In the genomic region with DNA sequence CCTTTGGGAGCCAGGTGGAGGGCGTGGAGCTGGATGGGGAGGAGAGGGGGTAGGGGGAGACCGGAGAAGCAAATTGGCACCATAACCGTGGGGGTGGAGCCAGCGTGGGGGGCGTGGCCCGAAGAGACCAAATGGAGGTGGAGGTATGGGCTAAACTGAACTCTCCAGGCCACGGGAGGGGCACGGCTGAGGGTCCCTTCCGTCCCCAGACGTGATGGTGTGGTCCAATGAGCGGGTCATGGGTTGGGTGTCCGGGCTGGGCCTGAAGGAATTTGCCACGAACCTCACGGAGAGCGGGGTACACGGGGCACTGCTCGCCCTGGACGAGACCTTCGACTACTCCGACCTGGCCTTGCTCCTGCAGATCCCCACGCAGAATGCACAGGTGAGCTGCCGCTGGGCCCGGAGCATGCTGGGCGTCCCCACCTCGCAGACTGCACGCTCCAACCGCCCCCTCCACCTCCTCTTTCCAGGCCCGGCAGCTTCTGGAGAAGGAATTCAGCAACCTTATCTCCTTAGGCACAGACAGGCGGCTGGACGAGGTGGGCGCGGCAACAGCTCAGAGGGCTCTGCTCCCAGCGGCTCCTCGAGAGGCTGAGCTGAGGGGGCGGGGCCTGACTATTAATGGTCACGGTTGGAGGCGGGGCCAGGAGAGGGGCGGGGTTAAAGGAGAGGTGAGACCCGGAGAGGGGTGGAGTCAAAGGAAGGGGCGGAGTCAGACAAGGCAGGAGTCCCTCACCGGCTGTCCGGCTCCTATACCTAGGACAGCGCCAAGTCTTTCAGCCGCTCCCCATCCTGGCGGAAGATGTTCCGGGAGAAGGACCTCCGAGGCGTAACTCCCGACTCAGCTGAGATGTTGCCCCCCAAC, we compare ENCODE assay signal across 8 cellular contexts. TPM values are rescaled to one million over a fixed set of nuclear protein-coding genes. Genes with fewer than 3 reads are reported as not detected.
DNase-seq lines count a peak whose midpoint lies in the region; ATAC-seq and TF ChIP-seq lines count a peak whose summit lies in the region.

No MANE protein-coding gene starts in this region.

- H3K4me3 Mint-ChIP-seq in CD14-positive monocyte (peak overlapping the region; percentile 79 to 93), endodermal cell (peak overlapping the region; percentile 75), memory B cell (peak overlapping the region; percentile 71)

- H3K9me3 Mint-ChIP-seq in CD14-positive monocyte (peaks cover 7 to 37% (median 25%) of the 10 kb centered on the region in 7 donors), endodermal cell (peaks cover 4% of the 10 kb centered on the region), memory B cell (peaks cover 4% of the 10 kb centered on the region)

- H3K27me3 ChIP-seq in HUES48 (ENCODE audit: control insufficient read depth, insufficient read depth, low read length) = peaks cover 13% of the 10 kb centered on the region
- H3K27me3 ChIP-seq in OCI-LY1 (ENCODE audit: insufficient read depth, low read length) = no peaks in the 10 kb centered on the region
- H3K27me3 ChIP-seq in endodermal cell (ENCODE audit: control insufficient read depth, insufficient read depth, low read length, poor library complexity, severe bottlenecking) = peaks cover 11% of the 10 kb centered on the region

- H2AFZ ChIP-seq in OCI-LY1 (ENCODE audit: low read length) = no peak overlapping the region

- no peaks in the 10 kb centered on the region for H3K9me3 ChIP-seq in HUES48 (ENCODE audit: control insufficient read depth, insufficient read depth, low read length)
- no peaks in the 10 kb centered on the region for H3K9me3 ChIP-seq in OCI-LY1 (ENCODE audit: low read length)
- no peaks in the 10 kb centered on the region for H3K9me3 ChIP-seq in endodermal cell (ENCODE audit: control insufficient read depth, low read length)

- H3K9ac ChIP-seq in HUES48 (ENCODE audit: low read depth, low read length) = peak overlapping the region; percentile 33; the same call in 1 of the 2 replicates
- H3K9ac ChIP-seq in OCI-LY1 (ENCODE audit: low read length) = peak overlapping the region; percentile 90; the same call in 1 of the 2 replicates
- peak overlapping the region; percentile 59 for H3K9ac ChIP-seq in endodermal cell (ENCODE audit: extremely low read depth, low read length, poor library complexity, severe bottlenecking)

- H3K79me2 ChIP-seq in OCI-LY1 (ENCODE audit: insufficient read depth, low read length) = no peaks in the 10 kb centered on the region

- peak; percentile 47 for ATAC-seq in memory B cell (ENCODE audit: low read depth)
- no peak for ATAC-seq in GM19463 (IDR thresholded peaks at IDR 0.05; ENCODE audit: unreplicated experiment)

- H4K20me1 ChIP-seq in OCI-LY1 (ENCODE audit: insufficient read depth, low read length) = no peaks in the 10 kb centered on the region

- H3K4me1 Mint-ChIP-seq in CD14-positive monocyte = peaks cover 45% of the 10 kb centered on the region
- H3K4me1 Mint-ChIP-seq in endodermal cell = peaks cover 12% of the 10 kb centered on the region
- H3K4me1 Mint-ChIP-seq in memory B cell = peaks cover 14% of the 10 kb centered on the region

- 1 to 2% methylated on average over 23 to 49 of the region's 49 CpGs for WGBS in endodermal cell (ENCODE audit: insufficient coverage in 1 of 2, insufficient read length in 1 of 2), 2 experiments

- peak overlapping the region in 1 of 7 donors; percentile 63 for H3K27ac Mint-ChIP-seq in CD14-positive monocyte
- H3K27ac Mint-ChIP-seq in endodermal cell = peak overlapping the region; percentile 89
- peak overlapping the region; percentile 7 for H3K27ac Mint-ChIP-seq in memory B cell

- no peaks in the 10 kb centered on the region for H3K9me2 ChIP-seq in OCI-LY1 (ENCODE audit: low read depth, low read length)

- peak overlapping the region; percentile 87 for H3K27ac ChIP-seq in HUES48 (ENCODE audit: low read depth, low read length)
- no peak overlapping the region for H3K27ac ChIP-seq in OCI-LY1 (ENCODE audit: low read depth, low read length, poor library complexity, severe bottlenecking)
- peak overlapping the region; percentile 89 for H3K27ac ChIP-seq in endodermal cell (ENCODE audit: low read depth, low read length)

- H3K4me1 ChIP-seq in HUES48 (ENCODE audit: control insufficient read depth, insufficient read depth, low read length) (peaks cover 14% of the 10 kb centered on the region), OCI-LY1 (ENCODE audit: insufficient read depth, low read length, severe bottlenecking) (peaks cover 36% of the 10 kb centered on the region), endodermal cell (ENCODE audit: control insufficient read depth, insufficient read depth, low read length) (peaks cover 6% of the 10 kb centered on the region)

- peak overlapping the region; percentile 100 for H3K4me2 ChIP-seq in OCI-LY1 (ENCODE audit: low read length)

- H3K36me3 Mint-ChIP-seq in CD14-positive monocyte (peaks cover 3 to 4% of the 10 kb centered on the region in 2 donors), endodermal cell (ENCODE audit: low read depth) (no peaks in the 10 kb centered on the region), memory B cell (peaks cover 3% of the 10 kb centered on the region)

- peaks cover 67 to 77% (median 70%) of the 10 kb centered on the region in 3 donors for H3K27me3 Mint-ChIP-seq in CD14-positive monocyte (ENCODE audit: low read depth in 3 of 3)
- H3K27me3 Mint-ChIP-seq in endodermal cell (ENCODE audit: insufficient read depth) = peaks cover 31% of the 10 kb centered on the region
- H3K27me3 Mint-ChIP-seq in memory B cell = peaks cover 42% of the 10 kb centered on the region

- H3F3A ChIP-seq in OCI-LY1 (ENCODE audit: insufficient read depth, low read length) = no peaks in the 10 kb centered on the region

- DNase-seq in CD14-positive monocyte (ENCODE audit: low spot score) (peak; percentile 71), endodermal cell (peak; percentile 100), memory B cell (ENCODE audit: low spot score in 2 of 2) (peak; percentile 67 to 73)
- peak; percentile 90 for DNase-seq in activated CD8-positive, alpha-beta memory T cell treated with anti-CD3 and anti-CD28 coated beads, Interleukin-2, amount 50 U/mL, for 48 hours
- peak; percentile 59 for DNase-seq in stimulated activated CD8-positive, alpha-beta memory T cell treated with anti-CD3 and anti-CD28 coated beads, Interleukin-12 subunit alpha, Interleukin-12 subunit beta, amount 100 ng/mL, for 1 hour (ENCODE audit: low read depth)

- H3K4me3 ChIP-seq in HUES48 (ENCODE audit: low read depth, low read length) = peak overlapping the region; percentile 95
- peak overlapping the region; percentile 89 for H3K4me3 ChIP-seq in OCI-LY1 (ENCODE audit: low read depth, low read length, poor library complexity, severe bottlenecking)
- H3K4me3 ChIP-seq in endodermal cell (ENCODE audit: low read length) = peak overlapping the region; percentile 94

- TF ChIP-seq CTCF in CD14-positive monocyte (IDR thresholded peaks at IDR 0.05) (no peak), OCI-LY1 (IDR thresholded peaks at IDR 0.05; ENCODE audit: low read length) (no peak), endodermal cell (conservative IDR thresholded peaks at IDR 0.05) (no peak)

- H3K36me3 ChIP-seq in HUES48 (ENCODE audit: control insufficient read depth, insufficient read depth, low read length) (no peaks in the 10 kb centered on the region; the same call in 1 of the 2 replicates), OCI-LY1 (ENCODE audit: insufficient read depth, low read length) (no peaks in the 10 kb centered on the region), endodermal cell (ENCODE audit: control insufficient read depth, insufficient read depth, low read length) (no peaks in the 10 kb centered on the region)

- intact Hi-C loops in CD14-positive monocyte (cut with micrococcal nuclease) = loop anchor here (5.0 kb wide), 2 partner anchors 37 to 52 kb away; partner anchors contain the start of gene LIN7B (in 1 of the 2)

RNA-seq across cellular contexts. Expression of gene HRC, which starts 6.2 kb away (rescaled TPM):
- not detected for polyA plus RNA-seq in CD14-positive monocyte
- total RNA-seq in endodermal cell = 1 to 10 TPM in 1 of 2 donors, under 1 TPM in 1; 0.57 to 3.9 TPM
- 5.1 TPM for polyA plus RNA-seq in endodermal cell (2013, experiment 1 of 2)
- 3.8 TPM for polyA plus RNA-seq in endodermal cell (2013, experiment 2 of 2)

RNA-seq across cellular contexts. Expression of gene TRPM4, which starts 8.6 kb away (rescaled TPM):
- polyA plus RNA-seq in CD14-positive monocyte = 1 to 10 TPM; 6.0 to 6.6 TPM
- 10 to 100 TPM; 22.0 to 33.3 TPM for total RNA-seq in endodermal cell
- polyA plus RNA-seq in endodermal cell (2013, experiment 1 of 2) = 16.5 TPM
- 13.7 TPM for polyA plus RNA-seq in endodermal cell (2013, experiment 2 of 2)

RNA-seq across cellular contexts. Expression of gene PPFIA3, which starts 29.7 kb away (rescaled TPM):
- not detected for polyA plus RNA-seq in CD14-positive monocyte
- total RNA-seq in endodermal cell = 10 to 100 TPM in 1 of 2 donors, 1 to 10 TPM in 1; 7.4 to 16.5 TPM
- polyA plus RNA-seq in endodermal cell (2013, experiment 1 of 2) = 21.1 TPM
- 20.8 TPM for polyA plus RNA-seq in endodermal cell (2013, experiment 2 of 2)

RNA-seq across cellular contexts. Expression of gene C19orf73, which starts 30.1 kb away (rescaled TPM):
- polyA plus RNA-seq in CD14-positive monocyte = under 1 TPM; 0.66 to 0.76 TPM
- 1 to 10 TPM; 1.9 to 2.5 TPM for total RNA-seq in endodermal cell
- polyA plus RNA-seq in endodermal cell (2013, experiment 1 of 2) = 2.2 TPM
- polyA plus RNA-seq in endodermal cell (2013, experiment 2 of 2) = 1.9 TPM

RNA-seq across cellular contexts. Expression of gene LIN7B, which starts 34.8 kb away (rescaled TPM):
- 1 to 10 TPM; 4.1 to 4.2 TPM for polyA plus RNA-seq in CD14-positive monocyte
- 10 to 100 TPM in 1 of 2 donors, 1 to 10 TPM in 1; 9.5 to 14.9 TPM for total RNA-seq in endodermal cell
- 7.9 TPM for polyA plus RNA-seq in endodermal cell (2013, experiment 1 of 2)
- 8.4 TPM for polyA plus RNA-seq in endodermal cell (2013, experiment 2 of 2)

Comparison
In these comparisons a context has a peak if more than half of its experiments do, and no peak if none do; other contexts are left out.
1. H3K9ac ChIP-seq: peak in every context shown above with its lines; median percentile 90 in OCI-LY1; 59 in endodermal cell; 33 in HUES48.